14 cellular contexts compared by ENCODE assay signal in genomic region chr1:204171751-204172178, GRCh38. TPM values are rescaled to one million over a fixed set of nuclear protein-coding genes. Genes with fewer than 3 reads are reported as not detected.
DNase-seq lines count a peak whose midpoint lies in the region; ATAC-seq and TF ChIP-seq lines count a peak whose summit lies in the region.
"Had no signal": no experiment of that assay in that cellular context is flagged by ENCODE, and none has a peak within 500 bp of the region (broad histone marks: within the 10 kb centered on the region; RNA-seq: fewer than 3 reads in every experiment).

No MANE protein-coding gene starts in this region.

- H3K4me3 Mint-ChIP-seq in mesothelial cell of epicardium, result no peak overlapping the region
- H3K4me3 Mint-ChIP-seq: activated CD4-positive, alpha-beta T cell treated with anti-CD3 and anti-CD28 coated beads, Interleukin-2, amount 10 ng/mL, durations not matched to agents 7 days and 5 days had no signal

- H3K27ac Mint-ChIP-seq in mesothelial cell of epicardium, result no peak overlapping the region
- H3K27ac Mint-ChIP-seq: activated CD4-positive, alpha-beta T cell treated with anti-CD3 and anti-CD28 coated beads, Interleukin-2, amount 10 ng/mL, durations not matched to agents 7 days and 5 days had no signal

- peaks cover 18% of the 10 kb centered on the region for H3K9me3 Mint-ChIP-seq in mesothelial cell of epicardium

- peaks cover 1% of the 10 kb centered on the region for H3K27me3 Mint-ChIP-seq in mesothelial cell of epicardium (ENCODE audit: low read depth)

- ATAC-seq in GM21381 (IDR thresholded peaks at IDR 0.05; ENCODE audit: unreplicated experiment), result no peak

- H3K4me3 ChIP-seq in epithelial cell of proximal tubule (ENCODE audit: low read depth, low read length), result no peak overlapping the region
- H3K4me3 ChIP-seq: prostate gland had no signal

- TF ChIP-seq CTCF in epithelial cell of proximal tubule (conservative IDR thresholded peaks at IDR 0.05; ENCODE audit: low read depth, low read length) (no peak), mesothelial cell of epicardium (IDR thresholded peaks at IDR 0.05; ENCODE audit: unreplicated experiment) (no peak)

- H3K36me3 Mint-ChIP-seq in mesothelial cell of epicardium, result no peaks in the 10 kb centered on the region

- DNase-seq in HPDE6-E6E7 (ENCODE audit: extremely low spot score) (peak; percentile 88), RPMI7951 (ENCODE audit: low read depth) (peak; percentile 70), epithelial cell of proximal tubule (ENCODE audit: low read depth) (peak; percentile 87), pulmonary artery endothelial cell (ENCODE audit: low read depth, low spot score) (peak; percentile 48), mesothelial cell of epicardium (ENCODE audit: low spot score in 2 of 2, unreplicated experiment in 2 of 2) (no peak), mesenteric fat pad (ENCODE audit: low spot score) (no peak)
- DNase-seq in stimulated activated naive CD4-positive, alpha-beta T cell (lab: John Stamatoyannopoulos, UW), result no peak
- DNase-seq: activated CD4-positive, alpha-beta T cell treated with anti-CD3 and anti-CD28 coated beads, Interleukin-2, amount 10 ng/mL, durations not matched to agents 7 days and 5 days; activated gamma-delta T cell; cortex of kidney; NCI-H510A had no signal

- peaks cover 7% of the 10 kb centered on the region for H3K4me1 Mint-ChIP-seq in mesothelial cell of epicardium
- H3K4me1 Mint-ChIP-seq: activated CD4-positive, alpha-beta T cell treated with anti-CD3 and anti-CD28 coated beads, Interleukin-2, amount 10 ng/mL, durations not matched to agents 7 days and 5 days had no signal

RNA-seq across cellular contexts. Expression of gene REN, which starts 5.6 kb away (rescaled TPM):
- 0.29 and 0.72 TPM in 2 replicates for total RNA-seq in RPMI7951 (2014; rRNA removed; shearing (Covaris generic))
- 0.12 TPM in 1 of 2 replicates, not detected in the other for total RNA-seq in epithelial cell of proximal tubule
- total RNA-seq in pulmonary artery endothelial cell, result not detected in 2 replicates
- 0.29 to 0.41 TPM in 2 of 3 replicates, not detected in the other for total RNA-seq in mesothelial cell of epicardium
- 1.3 TPM for total RNA-seq in mesenteric fat pad
- total RNA-seq: activated CD4-positive, alpha-beta T cell treated with anti-CD3 and anti-CD28 coated beads, Interleukin-2, amount 10 ng/mL, durations not matched to agents 7 days and 5 days; subcutaneous adipose tissue had no signal

RNA-seq across cellular contexts. Expression of gene ETNK2, which starts 19.9 kb away (rescaled TPM):
- total RNA-seq in RPMI7951 (2014; rRNA removed; shearing (Covaris generic)), result 10.4 and 12.4 TPM in 2 replicates
- total RNA-seq in epithelial cell of proximal tubule (12.3 and 15.6 TPM in 2 replicates), pulmonary artery endothelial cell (13.5 and 14.2 TPM in 2 replicates), mesothelial cell of epicardium (18.5 to 19.2 TPM (median 18.9 TPM) in 3 replicates), mesenteric fat pad (6.1 TPM)

RNA-seq across cellular contexts. Expression of gene KISS1, which starts 24.5 kb away (rescaled TPM):
- 5.0 and 7.0 TPM in 2 replicates for total RNA-seq in RPMI7951 (2014; rRNA removed; shearing (Covaris generic))
- total RNA-seq in epithelial cell of proximal tubule (24.7 and 111 TPM in 2 replicates), pulmonary artery endothelial cell (0.67 and 0.79 TPM in 2 replicates), mesothelial cell of epicardium (0.34 to 0.60 TPM in 2 of 3 replicates, not detected in the other), mesenteric fat pad (not detected)
- total RNA-seq: activated CD4-positive, alpha-beta T cell treated with anti-CD3 and anti-CD28 coated beads, Interleukin-2, amount 10 ng/mL, durations not matched to agents 7 days and 5 days; subcutaneous adipose tissue had no signal

RNA-seq across cellular contexts. Expression of gene GOLT1A, which starts 42.0 kb away (rescaled TPM):
- not detected in 2 replicates for total RNA-seq in RPMI7951 (2014; rRNA removed; shearing (Covaris generic))
- total RNA-seq in epithelial cell of proximal tubule, result 1.7 and 3.0 TPM in 2 replicates
- total RNA-seq in pulmonary artery endothelial cell, result not detected in 2 replicates
- total RNA-seq in mesothelial cell of epicardium, result 3.6 to 4.1 TPM (median 3.9 TPM) in 3 replicates
- not detected for total RNA-seq in mesenteric fat pad
- total RNA-seq: activated CD4-positive, alpha-beta T cell treated with anti-CD3 and anti-CD28 coated beads, Interleukin-2, amount 10 ng/mL, durations not matched to agents 7 days and 5 days; subcutaneous adipose tissue had no signal

Comparison
In these comparisons a context has a peak if more than half of its experiments do, and no peak if none do; other contexts are left out.
1. DNase-seq: peak in HPDE6-E6E7 (single experiment), RPMI7951 (single experiment), epithelial cell of proximal tubule (single experiment) and pulmonary artery endothelial cell (single experiment); none in mesothelial cell of epicardium (0 of 2), mesenteric fat pad (single experiment) and stimulated activated naive CD4-positive, alpha-beta T cell (0 of 6).